8 cellular contexts compared by ENCODE assay signal in the genomic region with DNA sequence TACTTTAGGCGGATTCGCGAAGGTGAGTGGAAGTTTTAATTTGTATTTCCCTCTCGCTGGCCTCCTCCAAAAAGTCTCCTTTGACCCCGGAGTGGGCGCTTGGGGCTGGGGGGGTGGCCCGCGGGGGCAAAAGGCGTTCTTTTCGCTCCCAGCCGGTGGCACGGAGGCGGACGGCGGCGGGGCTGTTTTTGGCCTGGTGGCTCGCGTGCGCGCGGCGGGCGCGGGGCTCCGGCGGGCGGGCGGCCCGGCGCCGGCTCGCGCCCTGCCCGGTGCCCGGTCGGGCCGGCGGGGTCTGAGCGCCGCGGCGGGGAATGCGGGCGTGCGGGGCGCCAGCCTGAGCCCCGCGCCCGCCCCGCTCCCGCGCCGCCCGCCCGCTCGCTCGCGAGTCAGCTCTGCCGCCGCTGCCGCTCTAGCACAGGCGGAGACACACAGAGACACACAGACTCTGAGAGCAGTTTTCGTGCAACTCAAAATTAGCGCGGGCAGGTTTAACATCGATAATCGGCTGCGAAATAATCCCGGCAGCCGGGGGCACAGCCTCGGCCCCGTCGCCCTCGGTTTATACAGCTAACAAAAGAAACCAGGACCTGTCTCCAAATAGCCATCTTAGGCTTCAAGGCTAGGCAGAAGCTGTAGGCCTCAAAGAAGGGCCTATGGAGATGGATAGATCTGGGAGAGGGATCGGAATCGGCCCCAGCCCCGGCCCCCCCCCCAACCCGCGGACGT. TPM values are rescaled to one million over a fixed set of nuclear protein-coding genes. Genes with fewer than 3 reads are reported as not detected.
DNase-seq lines count a peak whose midpoint lies in the region; ATAC-seq and TF ChIP-seq lines count a peak whose summit lies in the region.

No MANE protein-coding gene starts in this region.

- no peak for TF ChIP-seq CTCF in SU-DHL-6 (IDR thresholded peaks at IDR 0.05; ENCODE audit: insufficient read depth, low read length, poor library complexity, severe bottlenecking)
- no peak for TF ChIP-seq CTCF in upper lobe of right lung (IDR thresholded peaks at IDR 0.05)

- in situ Hi-C loops in KBM-7 (cut with MboI; ENCODE audit: low pct_unique_long_range_greater_than_20kb, low sequenced_read_pairs), result no loop called here

- H3K9ac ChIP-seq in SU-DHL-6 (ENCODE audit: low read length), result peak overlapping the region; percentile 98
- H3K9ac ChIP-seq in adipocyte (ENCODE audit: low read length), result peak overlapping the region; percentile 94

- H3K27me3 ChIP-seq in SU-DHL-6 (ENCODE audit: low read length), result no peaks in the 10 kb centered on the region
- no peaks in the 10 kb centered on the region for H3K27me3 ChIP-seq in adipocyte (replicated peaks; ENCODE audit: control insufficient read depth, insufficient read depth, low read length)
- no peaks in the 10 kb centered on the region for H3K27me3 ChIP-seq in upper lobe of right lung

- peak overlapping the region; percentile 80 for H2AFZ ChIP-seq in SU-DHL-6 (ENCODE audit: low read depth, low read length, severe bottlenecking)

- peaks cover 68% of the 10 kb centered on the region for H3K79me2 ChIP-seq in SU-DHL-6 (ENCODE audit: insufficient read depth, low read length)

- H3K4me2 ChIP-seq in SU-DHL-6 (ENCODE audit: low read depth, low read length, poor library complexity, severe bottlenecking), result peak overlapping the region; percentile 100

- DNase-seq in DMS114 treated with DMSO at 0.1 percent for 48 hours (lab: John Stamatoyannopoulos, UW; ENCODE audit: unreplicated experiment) (peak; percentile 76), KBM-7 (peak; percentile 77), adipocyte (ENCODE audit: low read depth) (peak; percentile 73), left cardiac atrium (peak; percentile 63), posterior cingulate gyrus (peak; percentile 24 to 89 (median 47)), upper lobe of right lung (peak; percentile 78)

- peak overlapping the region; percentile 98 for H3K4me3 ChIP-seq in SU-DHL-6 (ENCODE audit: insufficient read depth, low read length, poor library complexity, severe bottlenecking)
- H3K4me3 ChIP-seq in adipocyte (ENCODE audit: low read length), result peak overlapping the region; percentile 91
- H3K4me3 ChIP-seq in upper lobe of right lung, result peak overlapping the region; percentile 58

- H4K20me1 ChIP-seq in SU-DHL-6 (ENCODE audit: low read depth, low read length), result 0 out of 2 replicates have a peak, but pooled peaks cover 7% of the 10 kb centered on the region

- peaks cover 25% of the 10 kb centered on the region for H3F3A ChIP-seq in SU-DHL-6 (ENCODE audit: insufficient read depth)

- H3K36me3 ChIP-seq in SU-DHL-6 (ENCODE audit: low read length) (peaks cover 22% of the 10 kb centered on the region), adipocyte (ENCODE audit: control insufficient read depth, insufficient read depth, low read length, severe bottlenecking) (no peaks in the 10 kb centered on the region), upper lobe of right lung (no peaks in the 10 kb centered on the region)

- H3K4me1 ChIP-seq in adipocyte (ENCODE audit: control insufficient read depth, insufficient read depth, low read length), result peaks cover 40% of the 10 kb centered on the region
- H3K4me1 ChIP-seq in upper lobe of right lung, result peaks cover 39% of the 10 kb centered on the region

- peak overlapping the region; percentile 97 for H3K27ac ChIP-seq in SU-DHL-6 (ENCODE audit: low read depth, low read length)
- H3K27ac ChIP-seq in upper lobe of right lung, result peak overlapping the region; percentile 95

- intact Hi-C loops in left cardiac atrium (cut with DNase I) (no loop called here), posterior cingulate gyrus (cut with DNase I) (loop anchor here (1.0 kb wide), 1 partner anchor 260 kb away; a partner anchor contains a TSS), upper lobe of right lung (cut with DNase I) (no loop called here)

- H3K9me3 ChIP-seq in SU-DHL-6 (ENCODE audit: insufficient read depth, low read length) (no peaks in the 10 kb centered on the region), adipocyte (ENCODE audit: control insufficient read depth, low read length) (no peaks in the 10 kb centered on the region), upper lobe of right lung (no peaks in the 10 kb centered on the region)

- ATAC-seq in left cardiac atrium (no peak), upper lobe of right lung (no peak), GM21723 (IDR thresholded peaks at IDR 0.05; ENCODE audit: unreplicated experiment) (no peak)

- H3K9me2 ChIP-seq in SU-DHL-6 (replicated peaks; ENCODE audit: insufficient read depth, low read length), result no peaks in the 10 kb centered on the region

RNA-seq across cellular contexts. Expression of a gene that starts 0.8 kb away (rescaled TPM):
- total RNA-seq in left cardiac atrium (10 to 100 TPM; 18.3 to 18.7 TPM), upper lobe of right lung (30.2 TPM)
